Comparison of ENCODE assay signal across 19 cellular contexts in the genomic region with DNA sequence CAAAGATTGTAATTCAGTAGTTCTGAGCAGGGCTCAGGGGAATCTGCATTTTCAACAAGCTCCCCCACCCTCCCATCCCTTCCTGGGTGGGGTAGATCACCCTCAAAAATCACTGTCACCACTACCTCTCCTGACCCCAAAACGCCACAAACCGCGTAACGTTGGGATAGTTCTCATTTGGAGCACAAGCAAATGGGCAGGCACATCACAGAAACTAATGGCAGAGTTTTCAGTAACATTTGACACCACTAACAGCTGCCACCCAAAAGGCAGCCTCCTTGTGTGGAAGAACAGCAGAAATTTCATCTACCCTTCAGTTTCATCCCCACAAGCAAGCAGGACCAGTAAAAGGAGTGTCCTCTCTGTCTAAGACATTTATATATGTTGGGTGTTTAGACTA.
DNase-seq lines count a peak whose midpoint lies in the region; ATAC-seq, FAIRE-seq and TF ChIP-seq lines count a peak whose summit lies in the region.
"Had no signal": no experiment of that assay in that cellular context is flagged by ENCODE, and none has a peak within 500 bp of the region (broad histone marks: within the 10 kb centered on the region; RNA-seq: fewer than 3 reads in every experiment).

No MANE protein-coding gene starts in this region.

- in situ Hi-C loops in gastrocnemius medialis (cut with MboI; ENCODE audit: low sequenced_read_pairs in 4 of 4) = no loop called here

- peak; percentile 16 for FAIRE-seq in HTR-8/SVneo (lab: Jason Lieb, UNC)
- FAIRE-seq: GM12892, GM19239 had no signal

- H3K4me3 ChIP-seq in gastrocnemius medialis = no peak overlapping the region
- H3K4me3 ChIP-seq in testis = no peak overlapping the region
- H3K4me3 ChIP-seq in right cardiac atrium (ENCODE audit: low read length) = no peak overlapping the region
- H3K4me3 ChIP-seq: Peyer's patch had no signal

- ATAC-seq in gastrocnemius medialis (no peak), right cardiac atrium (no peak)

- 78 to 82% methylated on average over 4 of the region's 4 CpGs for WGBS in testis, 2 donors
- WGBS in right cardiac atrium = 87% methylated on average over 4 of the region's 4 CpGs

- H3K4me1 ChIP-seq in gastrocnemius medialis (peaks cover 20 to 36% of the 10 kb centered on the region in 2 donors), testis (no peaks in the 10 kb centered on the region), right cardiac atrium (ENCODE audit: control insufficient read depth, insufficient read depth, low read length) (peaks cover 7% of the 10 kb centered on the region)

- peak overlapping the region; percentile 24 to 89 (median 60) for H3K27ac ChIP-seq in gastrocnemius medialis
- H3K27ac ChIP-seq in testis = no peak overlapping the region
- no peak overlapping the region for H3K27ac ChIP-seq in right cardiac atrium (ENCODE audit: low read length)
- H3K27ac ChIP-seq: HL-60, Peyer's patch had no signal

- H3K9me3 ChIP-seq in gastrocnemius medialis = no peaks in the 10 kb centered on the region
- no peaks in the 10 kb centered on the region for H3K9me3 ChIP-seq in testis
- H3K9me3 ChIP-seq in right cardiac atrium (ENCODE audit: control insufficient read depth, low read length) = no peaks in the 10 kb centered on the region
- H3K9me3 ChIP-seq: Peyer's patch had no signal

- H3K27me3 ChIP-seq in gastrocnemius medialis (no peaks in the 10 kb centered on the region), testis (no peaks in the 10 kb centered on the region), right cardiac atrium (ENCODE audit: control insufficient read depth, insufficient read depth) (no peaks in the 10 kb centered on the region)
- H3K27me3 ChIP-seq: Peyer's patch had no signal

- intact Hi-C loops in gastrocnemius medialis (cut with DNase I; ENCODE audit: low total_unique reads) = no loop called here
- intact Hi-C loops in testis (cut with DNase I; ENCODE audit: low total_unique reads) = no loop called here
- intact Hi-C loops in right cardiac atrium (cut with DNase I) = no loop called here

- TF ChIP-seq CTCF in gastrocnemius medialis (IDR thresholded peaks at IDR 0.05 in 4 of 5, conservative IDR thresholded peaks at IDR 0.05 in 1 of 5) = no peak
- TF ChIP-seq CTCF in testis (IDR thresholded peaks at IDR 0.05) = no peak

- no peak for TF ChIP-seq POLR2A in gastrocnemius medialis (IDR thresholded peaks at IDR 0.05)
- TF ChIP-seq POLR2A in testis (IDR thresholded peaks at IDR 0.05) = no peak

- no peak for DNase-seq in HTR-8/SVneo (ENCODE audit: insufficient read length, low spot score)
- DNase-seq in NCI-H69 (lab: John Stamatoyannopoulos, UW) = peak; percentile 21
- peak; percentile 92 for DNase-seq in myocyte (ENCODE audit: low read depth)
- DNase-seq in gastrocnemius medialis = no peak
- DNase-seq in effector CD8-positive, alpha-beta T cell (lab: John Stamatoyannopoulos, UW) = no peak
- no peak for DNase-seq in testis
- no peak for DNase-seq in right cardiac atrium
- DNase-seq: ACHN; CD4-positive, alpha-beta T cell; DND-41; GDM1; HCEC 1CT; KBM-7; NCI-H1092; Peyer's patch; SHP77 treated with DMSO at 0.1 percent for 48 hours had no signal

- no peaks in the 10 kb centered on the region for H3K36me3 ChIP-seq in gastrocnemius medialis
- no peaks in the 10 kb centered on the region for H3K36me3 ChIP-seq in testis (ENCODE audit: low read depth, missing control alignments)
- H3K36me3 ChIP-seq: Peyer's patch had no signal

Comparison
In these comparisons a context has a peak if more than half of its experiments do, and no peak if none do; other contexts are left out.
1. DNase-seq: peak in NCI-H69 (single experiment) and myocyte (single experiment); none in HTR-8/SVneo (single experiment), gastrocnemius medialis (0 of 2), effector CD8-positive, alpha-beta T cell (single experiment), testis (single experiment) and right cardiac atrium (0 of 3).
2. H3K27ac ChIP-seq: peak in gastrocnemius medialis (4 of 4); none in testis (0 of 2) and right cardiac atrium (single experiment).